9 cellular contexts compared by ENCODE assay signal in genomic region chr4:174120446-174121142, GRCh38.
DNase-seq lines count a peak whose midpoint lies in the region; ATAC-seq and TF ChIP-seq lines count a peak whose summit lies in the region.
"Had no signal": no experiment of that assay in that cellular context is flagged by ENCODE, and none has a peak within 500 bp of the region (broad histone marks: within the 10 kb centered on the region; RNA-seq: fewer than 3 reads in every experiment).

No MANE protein-coding gene starts in this region.

- H3K9ac ChIP-seq in MM.1S (ENCODE audit: low read length) = no peak overlapping the region

- H3K27ac ChIP-seq in MM.1S (ENCODE audit: low read length) = no peak overlapping the region
- H3K27ac ChIP-seq in uterus = no peak overlapping the region

- H3K27me3 ChIP-seq in MM.1S (replicated peaks; ENCODE audit: insufficient read depth, low read length) (no peaks in the 10 kb centered on the region), uterus (no peaks in the 10 kb centered on the region)

- TF ChIP-seq POLR2A in uterus (IDR thresholded peaks at IDR 0.05) = no peak

- H3K4me1 ChIP-seq in MM.1S (ENCODE audit: low read length) = no peaks in the 10 kb centered on the region
- H3K4me1 ChIP-seq in mucosa of descending colon (ENCODE audit: low read depth) = no peaks in the 10 kb centered on the region
- H3K4me1 ChIP-seq in uterus = no peaks in the 10 kb centered on the region

- no peaks in the 10 kb centered on the region for H3K9me2 ChIP-seq in MM.1S (replicated peaks; ENCODE audit: insufficient read depth, low read length)

- H4K20me1 ChIP-seq in MM.1S (ENCODE audit: insufficient read depth, low read length) = no peaks in the 10 kb centered on the region

- H3K36me3 ChIP-seq in MM.1S (replicated peaks; ENCODE audit: insufficient read depth, low read length) (no peaks in the 10 kb centered on the region), mucosa of descending colon (ENCODE audit: low read depth) (no peaks in the 10 kb centered on the region), uterus (no peaks in the 10 kb centered on the region)

- H3K9me3 ChIP-seq in MM.1S (replicated peaks; ENCODE audit: insufficient read depth, low read length) = no peaks in the 10 kb centered on the region
- no peaks in the 10 kb centered on the region for H3K9me3 ChIP-seq in mucosa of descending colon
- no peaks in the 10 kb centered on the region for H3K9me3 ChIP-seq in uterus

- no peaks in the 10 kb centered on the region for H3F3A ChIP-seq in MM.1S (ENCODE audit: insufficient read depth, low read length)

- H2AFZ ChIP-seq in MM.1S (ENCODE audit: low read length) = peak overlapping the region; percentile 57

- H3K4me3 ChIP-seq in MM.1S (ENCODE audit: low read length) = peak overlapping the region; percentile 37
- peak overlapping the region; percentile 54 for H3K4me3 ChIP-seq in epithelial cell of proximal tubule (ENCODE audit: low read depth, low read length)
- H3K4me3 ChIP-seq in mucosa of descending colon = no peak overlapping the region
- H3K4me3 ChIP-seq in uterus = peak overlapping the region; percentile 25 to 38

- no peaks in the 10 kb centered on the region for H3K79me2 ChIP-seq in MM.1S (ENCODE audit: low read length)

- intact Hi-C loops in mucosa of descending colon (cut with DNase I, micrococcal nuclease) = no loop called here
- intact Hi-C loops in uterus (cut with DNase I; ENCODE audit: low total_unique reads) = no loop called here

- TF ChIP-seq CTCF in GM13977 (IDR thresholded peaks at IDR 0.05; ENCODE audit: extremely low read depth, insufficient read depth, missing control alignments) = peak; percentile 59
- TF ChIP-seq CTCF in MM.1S (IDR thresholded peaks at IDR 0.05; ENCODE audit: low read length) = peak; percentile 52
- TF ChIP-seq CTCF in epithelial cell of proximal tubule (conservative IDR thresholded peaks at IDR 0.05; ENCODE audit: low read depth, low read length) = peak; percentile 70
- TF ChIP-seq CTCF in mucosa of descending colon (IDR thresholded peaks at IDR 0.05) = no peak
- peak; percentile 55 to 66 (median 61) for TF ChIP-seq CTCF in uterus (IDR thresholded peaks at IDR 0.05)

- DNase-seq in AML-193 (lab: John Stamatoyannopoulos, UW) (peak; percentile 56 to 58), GM13977 (ENCODE audit: low spot score) (peak; percentile 36), MM.1S (peak; percentile 61), SKM-1 (lab: John Stamatoyannopoulos, UW; ENCODE audit: unreplicated experiment) (peak; percentile 47), epithelial cell of proximal tubule (ENCODE audit: low read depth) (peak; percentile 22), mucosa of descending colon (peak; percentile 34 to 51 (median 39)), uterus (peak; percentile 55 to 61)
- no peak for DNase-seq in effector CD8-positive, alpha-beta T cell (lab: John Stamatoyannopoulos, UW)

- ATAC-seq in mucosa of descending colon = peak; percentile 60
- ATAC-seq: T-cell had no signal

- H3K4me2 ChIP-seq in MM.1S (ENCODE audit: low read depth, low read length) = peak overlapping the region; percentile 38; the same call in 1 of the 2 replicates

- in situ Hi-C loops in GM13977 (cut with MboI; ENCODE audit: low pct_unique_long_range_greater_than_20kb, low sequenced_read_pairs, unreplicated experiment) = no loop called here
